ENCODE assay signal across 34 cellular contexts in the genomic region with DNA sequence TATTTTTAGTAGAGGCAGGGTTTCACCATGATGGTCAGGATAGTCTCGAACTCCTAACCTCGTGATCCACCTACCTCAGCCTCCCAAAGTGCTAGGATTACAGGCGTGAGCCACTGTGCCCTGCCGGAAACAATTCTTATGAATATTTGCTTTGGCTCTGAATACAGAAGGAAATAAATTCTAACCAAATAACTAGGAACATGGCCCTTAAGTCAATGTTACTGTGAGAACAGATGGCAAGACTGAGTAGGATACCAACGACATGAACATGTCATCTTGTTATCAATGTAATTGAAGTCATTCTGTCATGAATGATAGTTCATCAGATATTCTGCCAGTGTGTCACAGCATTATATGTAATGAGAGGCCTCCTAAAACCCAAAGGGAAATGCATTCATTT.
"Had no signal": no experiment of that assay in that cellular context is flagged by ENCODE, and none has a peak within 500 bp of the region (broad histone marks: within the 10 kb centered on the region; RNA-seq: fewer than 3 reads in every experiment).

No MANE protein-coding gene starts in this region.

- H3K27ac Mint-ChIP-seq: activated B cell treated with CpG ODN at 0.5 μM for 24 hours; activated CD4-positive, alpha-beta memory T cell treated with anti-CD3 and anti-CD28 coated beads for 36 hours; activated CD4-positive, alpha-beta T cell treated with anti-CD3 and anti-CD28 coated beads, Interleukin-2, amount 10 ng/mL, durations not matched to agents 7 days and 5 days; activated CD8-positive, alpha-beta T cell treated with anti-CD3 and anti-CD28 coated beads for 36 hours; activated naive CD4-positive, alpha-beta T cell treated with anti-CD3 and anti-CD28 coated beads for 36 hours; activated naive CD4-positive, alpha-beta T cell treated with anti-CD3 and anti-CD28 coated beads, Interleukin-2, amount 50 U/mL, for 72 hours; activated naive CD8-positive, alpha-beta T cell treated with anti-CD3 and anti-CD28 coated beads for 36 hours; activated T-cell treated with anti-CD3 and anti-CD28 coated beads, Interleukin-2, amount 50 U/mL, for 72 hours; activated T-helper 1 cell treated with anti-CD3 and anti-CD28 coated beads, Interleukin-12 subunit alpha, Interleukin-12 subunit beta, Interleukin-2, Interleukin-4 antibody, amounts not matched to agents 30 ng/mL and 10 ng/mL and 1 ng/mL, durations not matched to agents 14 hours and 24 hours and 36 hours; activated T-helper 17 cell treated with anti-CD3 and anti-CD28 coated beads, Interleukin-2, amount 50 U/mL, for 72 hours; T-helper 1 cell treated with Interleukin-12 subunit alpha and Interleukin-12 subunit beta and Interleukin-4 antibody, amounts not matched to agents 30 μg/mL and 1 μg/mL, for 36 hours; T-helper 2 cell treated with Interferon-gamma antibody and Interleukin-4, amounts not matched to agents 5 μg/mL and 100 μg/mL, for 36 hours had no signal

- H3K36me3 Mint-ChIP-seq: activated CD4-positive, alpha-beta memory T cell treated with anti-CD3 and anti-CD28 coated beads for 36 hours; activated naive CD4-positive, alpha-beta T cell treated with anti-CD3 and anti-CD28 coated beads, Interleukin-2, amount 50 U/mL, for 72 hours; activated naive CD8-positive, alpha-beta T cell treated with anti-CD3 and anti-CD28 coated beads for 36 hours had no signal

- H3K4me3 ChIP-seq: adrenal gland, body of pancreas, breast epithelium had no signal

- H3K9me3 ChIP-seq: body of pancreas, breast epithelium had no signal

- DNase-seq: activated B cell treated with CpG ODN at 0.5 μM for 24 hours; activated CD4-positive, alpha-beta memory T cell treated with anti-CD3 and anti-CD28 coated beads for 36 hours; activated CD4-positive, alpha-beta T cell treated with anti-CD3 and anti-CD28 coated beads for 4 hours; activated CD4-positive, alpha-beta T cell treated with anti-CD3 and anti-CD28 coated beads, Interleukin-2, amount 10 ng/mL, durations not matched to agents 7 days and 5 days; activated CD4-positive, alpha-beta T cell treated with anti-CD3 and anti-CD28 coated beads, Interleukin-2, amount 50 U/mL, for 4 hours; activated CD4-positive, CD25-positive, alpha-beta regulatory T cell treated with anti-CD3 and anti-CD28 coated beads, Interleukin-2, amount 50 U/mL, for 72 hours; activated CD8-positive, alpha-beta memory T cell treated with anti-CD3 and anti-CD28 coated beads, Interleukin-2, amount 50 U/mL, for 4 hours; activated CD8-positive, alpha-beta T cell treated with anti-CD3 and anti-CD28 coated beads for 36 hours; activated effector memory CD4-positive, alpha-beta T cell treated with anti-CD3 and anti-CD28 coated beads, Interleukin-2, amount 50 U/mL, for 16 hours; activated gamma-delta T cell treated with Interleukin-2 at 50 U/mL for 16 hours; activated naive CD4-positive, alpha-beta T cell; activated naive CD4-positive, alpha-beta T cell treated with anti-CD3 and anti-CD28 coated beads for 36 hours; activated naive CD4-positive, alpha-beta T cell treated with anti-CD3 and anti-CD28 coated beads, Interleukin-2, amount 50 U/mL, for 16 hours; activated naive CD8-positive, alpha-beta T cell treated with anti-CD3 and anti-CD28 coated beads for 36 hours; activated T-cell treated with anti-CD3 and anti-CD28 coated beads for 4 hours; activated T-cell treated with anti-CD3 and anti-CD28 coated beads, Interleukin-2, amount 50 U/mL, for 1 hour; activated T-cell treated with anti-CD3 and anti-CD28 coated beads, Interleukin-2, amount 50 U/mL, for 4 hours; activated T-cell treated with anti-CD3 and anti-CD28 coated beads, Interleukin-2, amount 50 U/mL, for 72 hours; adrenal gland; amniotic stem cell; aorta; body of pancreas; brain microvascular endothelial cell; central memory CD4-positive, alpha-beta T cell; T-helper 1 cell; T-helper 2 cell; T-helper 9 cell; WERI-Rb-1 had no signal

- H3K36me3 ChIP-seq: adrenal gland, brain microvascular endothelial cell, breast epithelium, WERI-Rb-1 had no signal

- H3K27me3 ChIP-seq: adrenal gland, body of pancreas, brain microvascular endothelial cell, breast epithelium had no signal

- H3K4me1 Mint-ChIP-seq: activated B cell treated with CpG ODN at 0.5 μM for 24 hours; activated CD4-positive, alpha-beta T cell treated with anti-CD3 and anti-CD28 coated beads, Interleukin-2, amount 10 ng/mL, durations not matched to agents 7 days and 5 days; activated naive CD8-positive, alpha-beta T cell treated with anti-CD3 and anti-CD28 coated beads for 36 hours; activated T-helper 17 cell treated with anti-CD3 and anti-CD28 coated beads, Interleukin-2, amount 50 U/mL, for 72 hours had no signal

- ATAC-seq: activated CD8-positive, alpha-beta T cell treated with anti-CD3 and anti-CD28 coated beads for 36 hours; activated naive CD4-positive, alpha-beta T cell treated with anti-CD3 and anti-CD28 coated beads, Interleukin-2, amount 50 U/mL, for 72 hours; activated T-cell treated with anti-CD3 and anti-CD28 coated beads, Interleukin-2, amount 50 U/mL, for 4 hours; activated T-cell treated with anti-CD3 and anti-CD28 coated beads, Interleukin-2, amount 50 U/mL, for 72 hours; activated T-helper 17 cell treated with anti-CD3 and anti-CD28 coated beads, Interleukin-2, amount 50 U/mL, for 72 hours; body of pancreas had no signal

- H3K9me3 Mint-ChIP-seq: activated CD4-positive, alpha-beta memory T cell treated with anti-CD3 and anti-CD28 coated beads for 36 hours; activated CD4-positive, alpha-beta T cell treated with anti-CD3 and anti-CD28 coated beads, Interleukin-2, amount 10 ng/mL, durations not matched to agents 7 days and 5 days; activated CD8-positive, alpha-beta T cell treated with anti-CD3 and anti-CD28 coated beads for 36 hours; activated T-helper 1 cell treated with anti-CD3 and anti-CD28 coated beads, Interleukin-12 subunit alpha, Interleukin-12 subunit beta, Interleukin-2, Interleukin-4 antibody, amounts not matched to agents 30 ng/mL and 10 ng/mL and 1 ng/mL, durations not matched to agents 14 hours and 24 hours and 36 hours; T-helper 1 cell treated with Interleukin-12 subunit alpha and Interleukin-12 subunit beta and Interleukin-4 antibody, amounts not matched to agents 30 μg/mL and 1 μg/mL, for 36 hours; T-helper 2 cell treated with Interferon-gamma antibody and Interleukin-4, amounts not matched to agents 5 μg/mL and 100 μg/mL, for 36 hours had no signal

- H3K27me3 Mint-ChIP-seq: activated B cell treated with CpG ODN at 0.5 μM for 24 hours; activated CD4-positive, alpha-beta memory T cell treated with anti-CD3 and anti-CD28 coated beads for 36 hours; activated CD4-positive, alpha-beta T cell treated with anti-CD3 and anti-CD28 coated beads, Interleukin-2, amount 10 ng/mL, durations not matched to agents 7 days and 5 days; activated CD8-positive, alpha-beta T cell treated with anti-CD3 and anti-CD28 coated beads for 36 hours had no signal

- H3K4me3 Mint-ChIP-seq: activated B cell treated with CpG ODN at 0.5 μM for 24 hours; activated CD4-positive, alpha-beta memory T cell treated with anti-CD3 and anti-CD28 coated beads for 36 hours; activated CD4-positive, alpha-beta T cell treated with anti-CD3 and anti-CD28 coated beads, Interleukin-2, amount 10 ng/mL, durations not matched to agents 7 days and 5 days; activated CD8-positive, alpha-beta T cell treated with anti-CD3 and anti-CD28 coated beads for 36 hours; activated naive CD4-positive, alpha-beta T cell treated with anti-CD3 and anti-CD28 coated beads for 36 hours; activated naive CD8-positive, alpha-beta T cell treated with anti-CD3 and anti-CD28 coated beads for 36 hours; activated T-cell treated with anti-CD3 and anti-CD28 coated beads, Interleukin-2, amount 50 U/mL, for 4 hours; activated T-cell treated with anti-CD3 and anti-CD28 coated beads, Interleukin-2, amount 50 U/mL, for 72 hours; activated T-helper 1 cell treated with anti-CD3 and anti-CD28 coated beads, Interleukin-12 subunit alpha, Interleukin-12 subunit beta, Interleukin-2, Interleukin-4 antibody, amounts not matched to agents 30 ng/mL and 10 ng/mL and 1 ng/mL, durations not matched to agents 14 hours and 24 hours and 36 hours; activated T-helper 17 cell treated with anti-CD3 and anti-CD28 coated beads, Interleukin-2, amount 50 U/mL, for 72 hours; T-helper 1 cell treated with Interleukin-12 subunit alpha and Interleukin-12 subunit beta and Interleukin-4 antibody, amounts not matched to agents 30 μg/mL and 1 μg/mL, for 36 hours; T-helper 2 cell treated with Interferon-gamma antibody and Interleukin-4, amounts not matched to agents 5 μg/mL and 100 μg/mL, for 36 hours had no signal

- H3K27ac ChIP-seq: adrenal gland, body of pancreas, brain microvascular endothelial cell, breast epithelium, WERI-Rb-1 had no signal
